8 cellular contexts compared by ENCODE assay signal in genomic region chr10:2949948-2950354, GRCh38.
DNase-seq lines count a peak whose midpoint lies in the region; ATAC-seq lines count a peak whose summit lies in the region.

No MANE protein-coding gene starts in this region.

- peaks cover 53% of the 10 kb centered on the region for H3K27me3 Mint-ChIP-seq in stimulated activated naive CD8-positive, alpha-beta T cell treated with anti-CD3 and anti-CD28 coated beads, Interleukin-15, Interleukin-2, amounts not matched to agents 100 ng/mL and 50 ng/mL, for 24 hours

- peaks cover 28% of the 10 kb centered on the region for H3K4me1 Mint-ChIP-seq in stimulated activated naive CD8-positive, alpha-beta T cell treated with anti-CD3 and anti-CD28 coated beads, Interleukin-15, Interleukin-2, amounts not matched to agents 100 ng/mL and 50 ng/mL, for 24 hours (ENCODE audit: low read depth)

- ATAC-seq in HG03354 (IDR thresholded peaks at IDR 0.05; ENCODE audit: poor library complexity, severe bottlenecking, unreplicated experiment): peak; percentile 69
- ATAC-seq in activated naive CD4-positive, alpha-beta T cell treated with anti-CD3 and anti-CD28 coated beads, Interleukin-2, amount 50 U/mL, for 72 hours: peak; percentile 81 to 91

- no peak overlapping the region for H3K4me3 Mint-ChIP-seq in stimulated activated naive CD8-positive, alpha-beta T cell treated with anti-CD3 and anti-CD28 coated beads, Interleukin-15, Interleukin-2, amounts not matched to agents 100 ng/mL and 50 ng/mL, for 24 hours

- peak overlapping the region; percentile 16 to 22 for H3K27ac Mint-ChIP-seq in activated naive CD4-positive, alpha-beta T cell treated with anti-CD3 and anti-CD28 coated beads, Interleukin-2, amount 50 U/mL, for 72 hours
- H3K27ac Mint-ChIP-seq in stimulated activated naive CD8-positive, alpha-beta T cell treated with anti-CD3 and anti-CD28 coated beads, Interleukin-15, Interleukin-2, amounts not matched to agents 100 ng/mL and 50 ng/mL, for 24 hours: peak overlapping the region; percentile 52

- H3K9me3 Mint-ChIP-seq in activated naive CD4-positive, alpha-beta T cell treated with anti-CD3 and anti-CD28 coated beads, Interleukin-2, amount 50 U/mL, for 72 hours: peaks cover 0 to 9% of the 10 kb centered on the region in 2 donors
- no peaks in the 10 kb centered on the region for H3K9me3 Mint-ChIP-seq in stimulated activated naive CD8-positive, alpha-beta T cell treated with anti-CD3 and anti-CD28 coated beads, Interleukin-15, Interleukin-2, amounts not matched to agents 100 ng/mL and 50 ng/mL, for 24 hours

- H3K36me3 Mint-ChIP-seq in activated naive CD4-positive, alpha-beta T cell treated with anti-CD3 and anti-CD28 coated beads, Interleukin-2, amount 50 U/mL, for 72 hours: peaks cover 0 to 8% of the 10 kb centered on the region in 2 donors
- H3K36me3 Mint-ChIP-seq in stimulated activated naive CD8-positive, alpha-beta T cell treated with anti-CD3 and anti-CD28 coated beads, Interleukin-15, Interleukin-2, amounts not matched to agents 100 ng/mL and 50 ng/mL, for 24 hours (ENCODE audit: low read depth): no peaks in the 10 kb centered on the region

- DNase-seq in activated T-cell treated with anti-CD3 and anti-CD28 coated beads for 48 hours (ENCODE audit: low read depth) (peak; percentile 54), activated T-cell treated with anti-CD3 and anti-CD28 coated beads for 4 hours (no peak), NCI-H2107 treated with DMSO at 0.1 percent for 48 hours (lab: John Stamatoyannopoulos, UW; ENCODE audit: unreplicated experiment) (no peak), retina (no peak), SK-N-DZ (ENCODE audit: low spot score) (no peak)
- DNase-seq in activated naive CD4-positive, alpha-beta T cell treated with anti-CD3 and anti-CD28 coated beads, Interleukin-2, amount 50 U/mL, for 72 hours (ENCODE audit: low spot score in 2 of 2): peak in 1 of 2 donors; percentile 55
